ENCODE assay signal across 8 cellular contexts in the genomic region with DNA sequence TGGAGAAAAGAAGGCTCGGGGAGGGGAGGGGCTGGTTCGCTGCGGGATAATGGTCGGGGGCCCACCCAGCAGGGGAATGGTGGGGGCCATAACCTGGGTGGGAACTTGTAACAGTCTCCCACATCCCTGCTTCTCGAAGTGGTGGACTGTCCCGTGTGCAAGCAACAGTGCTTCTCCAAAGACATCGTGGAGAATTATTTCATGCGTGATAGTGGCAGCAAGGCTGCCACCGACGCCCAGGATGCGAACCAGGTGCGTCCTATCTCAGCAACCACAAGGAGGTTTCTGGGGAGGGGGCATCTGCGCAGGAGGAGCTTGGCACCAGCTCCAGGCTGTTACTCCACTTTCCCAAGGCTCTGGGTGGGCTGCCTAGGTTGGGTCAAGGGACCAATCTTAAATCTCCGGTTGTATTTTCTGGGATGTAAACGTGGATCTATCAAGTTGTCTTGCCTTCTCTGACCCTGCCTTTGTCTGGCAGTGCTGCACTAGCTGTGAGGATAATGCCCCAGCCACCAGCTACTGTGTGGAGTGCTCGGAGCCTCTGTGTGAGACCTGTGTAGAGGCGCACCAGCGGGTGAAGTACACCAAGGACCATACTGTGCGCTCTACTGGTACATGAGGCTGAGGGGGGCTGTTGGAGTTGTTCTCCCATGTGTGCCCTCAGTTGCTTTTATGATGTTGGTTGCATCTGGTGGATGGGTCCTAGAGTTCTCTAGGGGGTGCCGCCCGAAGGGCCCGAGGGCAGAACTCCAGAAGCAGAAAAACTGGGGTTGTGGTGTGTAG. TPM values are rescaled to one million over a fixed set of nuclear protein-coding genes. Genes with fewer than 3 reads are reported as not detected.
DNase-seq lines count a peak whose midpoint lies in the region; ATAC-seq and TF ChIP-seq lines count a peak whose summit lies in the region.

No MANE protein-coding gene starts in this region.

- H3K27me3 Mint-ChIP-seq in Calu3 (ENCODE audit: unreplicated experiment) = peaks cover 29% of the 10 kb centered on the region

- no peaks in the 10 kb centered on the region for H3K9me3 Mint-ChIP-seq in Calu3 (ENCODE audit: low read depth, unreplicated experiment)

- H3K27ac Mint-ChIP-seq in Calu3 (ENCODE audit: unreplicated experiment) = peak overlapping the region; percentile 93

- 3 to 6% (median 3%) methylated on average over 21 to 22 of the region's 22 CpGs for WGBS in ovary, 3 donors

- H3K27me3 ChIP-seq in SJCRH30 = no peaks in the 10 kb centered on the region; the same call in 1 of the 2 replicates
- H3K27me3 ChIP-seq in ovary = no peaks in the 10 kb centered on the region

- no peak for TF ChIP-seq EP300 in ovary (IDR thresholded peaks at IDR 0.05)

- DNase-seq in Calu3 (no peak), SJCRH30 (no peak), erythroblast (lab: John Stamatoyannopoulos, UW) (no peak), ovary (no peak), cerebellum (ENCODE audit: low spot score) (no peak), nucleus accumbens (lab: John Stamatoyannopoulos, UW) (no peak)

- H3K36me3 Mint-ChIP-seq in Calu3 (ENCODE audit: insufficient read depth, unreplicated experiment) = peaks cover 71% of the 10 kb centered on the region

- H3K9me3 ChIP-seq in SJCRH30 (replicated peaks) (no peaks in the 10 kb centered on the region), ovary (no peaks in the 10 kb centered on the region)

- H3K4me3 ChIP-seq in SJCRH30 (peak overlapping the region; percentile 99), ovary (peak overlapping the region; percentile 79)

- TF ChIP-seq CTCF in Calu3 (IDR thresholded peaks at IDR 0.05; ENCODE audit: unreplicated experiment) (no peak), ovary (IDR thresholded peaks at IDR 0.05) (no peak)

- intact Hi-C loops in Calu3 (cut with micrococcal nuclease; ENCODE audit: unreplicated experiment) = loop anchor here (2.0 kb wide), 1 partner anchor 27 kb away; a partner anchor contains a TSS
- intact Hi-C loops in ovary (cut with DNase I) = no loop called here

- H3K4me1 ChIP-seq in SJCRH30 (peaks cover 7% of the 10 kb centered on the region; the same call in 1 of the 2 replicates), ovary (ENCODE audit: insufficient read depth) (peaks cover 10% of the 10 kb centered on the region)

- CTCF ChIA-PET in Calu3 (lab: Charles Lee) = interaction anchor here (0.6 kb wide), 1 partner anchor 86 kb away, joined by 6 read pairs; no protein-coding TSS in a partner anchor

- H3K36me3 ChIP-seq in SJCRH30 (peaks cover 56% of the 10 kb centered on the region), ovary (no peaks in the 10 kb centered on the region)

- H3K4me3 Mint-ChIP-seq in Calu3 (ENCODE audit: low read depth, unreplicated experiment) = peak overlapping the region; percentile 96

- TF ChIP-seq POLR2A in erythroblast (IDR thresholded peaks at IDR 0.05; ENCODE audit: low read length) = peak; percentile 5
- TF ChIP-seq POLR2A in ovary (IDR thresholded peaks at IDR 0.05) = no peak

- peaks cover 17% of the 10 kb centered on the region for H3K4me1 Mint-ChIP-seq in Calu3 (ENCODE audit: low read depth, unreplicated experiment)

- H3K27ac ChIP-seq in SJCRH30 = no peak overlapping the region; the same call in 1 of the 2 replicates
- H3K27ac ChIP-seq in ovary = peak overlapping the region in 1 of 2 donors; percentile 49

- TSS peak; percentile 49 for BruUV-seq in Calu3 (replicated peaks; lab: Mats Ljungman, UMichigan)

- ATAC-seq in GM21528 (IDR thresholded peaks at IDR 0.05; ENCODE audit: low FRiP score, unreplicated experiment) (no peak), HG02642 (IDR thresholded peaks at IDR 0.05; ENCODE audit: poor library complexity, unreplicated experiment) (no peak)

RNA-seq across cellular contexts. Expression of a gene that starts 1.6 kb away (rescaled TPM):
- total RNA-seq in Calu3 (2022) = 558 and 582 TPM in 2 replicates
- total RNA-seq in SJCRH30 (2014; rRNA removed; shearing (Covaris generic)) = 586 and 615 TPM in 2 replicates
- 100 to 1,000 TPM; 193 to 505 (median 348) TPM for total RNA-seq in ovary
- polyA plus RNA-seq in ovary = 100 to 1,000 TPM; 270 to 294 TPM
- total RNA-seq in cerebellum = 207 TPM

RNA-seq across cellular contexts. Expression of a gene that starts 9.4 kb away (rescaled TPM):
- total RNA-seq in Calu3 (2022) (168 TPM in 2 replicates), ovary (100 to 1,000 TPM in 2 of 7 donors, 10 to 100 TPM in 5; 54.2 to 105 (median 96.1) TPM), cerebellum (31.8 TPM)
- 40.1 and 44.9 TPM in 2 replicates for total RNA-seq in SJCRH30 (2014; rRNA removed; shearing (Covaris generic))
- 100 to 1,000 TPM; 137 to 143 TPM for polyA plus RNA-seq in ovary

RNA-seq across cellular contexts. Expression of a gene that starts 12.9 kb away (rescaled TPM):
- total RNA-seq in Calu3 (2022) (123 and 131 TPM in 2 replicates), ovary (10 to 100 TPM; 13.8 to 75.0 (median 62.6) TPM), cerebellum (36.0 TPM)
- total RNA-seq in SJCRH30 (2014; rRNA removed; shearing (Covaris generic)) = 62.8 and 72.0 TPM in 2 replicates
- 100 to 1,000 TPM in 1 of 2 donors, 10 to 100 TPM in 1; 43.8 to 110 TPM for polyA plus RNA-seq in ovary

RNA-seq across cellular contexts. Expression of a gene that starts 25.9 kb away (rescaled TPM):
- total RNA-seq in Calu3 (2022) = 17.7 and 19.6 TPM in 2 replicates
- total RNA-seq in SJCRH30 (2014; rRNA removed; shearing (Covaris generic)) = 5.1 and 5.5 TPM in 2 replicates
- 10 to 100 TPM in 5 of 7 donors, 1 to 10 TPM in 2; 8.1 to 23.3 (median 17.3) TPM for total RNA-seq in ovary
- polyA plus RNA-seq in ovary = 10 to 100 TPM in 1 of 2 donors, 1 to 10 TPM in 1; 1.1 to 11.6 TPM
- 7.5 TPM for total RNA-seq in cerebellum

RNA-seq across cellular contexts. Expression of a gene that starts 27.7 kb away (rescaled TPM):
- total RNA-seq in Calu3 (2022) (31.8 and 33.5 TPM in 2 replicates), ovary (10 to 100 TPM; 26.2 to 48.0 (median 30.6) TPM), cerebellum (20.5 TPM)
- total RNA-seq in SJCRH30 (2014; rRNA removed; shearing (Covaris generic)) = 6.0 and 6.5 TPM in 2 replicates
- 10 to 100 TPM; 10.8 to 32.5 TPM for polyA plus RNA-seq in ovary
